Comparison of ENCODE assay signal across 25 cellular contexts in genomic region chr9:116712781-116713180, GRCh38. TPM values are rescaled to one million over a fixed set of nuclear protein-coding genes. Genes with fewer than 3 reads are reported as not detected.
DNase-seq lines count a peak whose midpoint lies in the region; ATAC-seq, FAIRE-seq and TF ChIP-seq lines count a peak whose summit lies in the region.
"Had no signal": no experiment of that assay in that cellular context is flagged by ENCODE, and none has a peak within 500 bp of the region (broad histone marks: within the 10 kb centered on the region; RNA-seq: fewer than 3 reads in every experiment).

No MANE protein-coding gene starts in this region.

- H3K27me3 ChIP-seq in hepatocyte, result no peaks in the 10 kb centered on the region
- no peaks in the 10 kb centered on the region for H3K27me3 ChIP-seq in small intestine (ENCODE audit: control insufficient read depth in 2 of 2, insufficient read depth in 2 of 2, low read length in 2 of 2)
- H3K27me3 ChIP-seq: BE2C, BLaER1 had no signal

- H2AFZ ChIP-seq in hepatocyte, result no peak overlapping the region

- intact Hi-C loops in left ventricle myocardium superior (cut with micrococcal nuclease), result no loop called here

- H3K4me1 ChIP-seq in hepatocyte (ENCODE audit: insufficient read depth) (no peaks in the 10 kb centered on the region), small intestine (ENCODE audit: control insufficient read depth in 2 of 2, insufficient read depth in 1 of 2, low read depth in 1 of 2, low read length in 1 of 2) (no peaks in the 10 kb centered on the region)
- H3K4me1 ChIP-seq: A549, Caco-2 had no signal

- no peaks in the 10 kb centered on the region for H3K9me2 ChIP-seq in hepatocyte (replicated peaks; ENCODE audit: insufficient read depth)

- no peaks in the 10 kb centered on the region for H4K20me1 ChIP-seq in hepatocyte (ENCODE audit: insufficient read depth, poor library complexity, severe bottlenecking)
- H4K20me1 ChIP-seq: BLaER1 had no signal

- H3K4me2 ChIP-seq in hepatocyte, result no peak overlapping the region
- H3K4me2 ChIP-seq: A549; BLaER1; BLaER1 treated with 17β-estradiol and CSF1 and Interleukin-3, amounts not matched to agents 10 nM and 100 nM had no signal

- H3K9me3 ChIP-seq in hepatocyte (ENCODE audit: low read depth), result no peaks in the 10 kb centered on the region
- no peaks in the 10 kb centered on the region for H3K9me3 ChIP-seq in small intestine (ENCODE audit: control insufficient read depth, low read depth)
- H3K9me3 ChIP-seq: A549; BE2C; BLaER1; BLaER1 treated with 17β-estradiol and CSF1 and Interleukin-3, amounts not matched to agents 10 nM and 100 nM; Caco-2 had no signal

- FAIRE-seq in small intestine (lab: Jason Lieb, UNC), result no peak
- FAIRE-seq: A204.1, A549, D721Med had no signal

- DNase-seq in hepatocyte (ENCODE audit: low spot score), result peak; percentile 19
- peak; percentile 69 for DNase-seq in small intestine
- DNase-seq in activated CD4-positive, alpha-beta T cell treated with anti-CD3 and anti-CD28 coated beads for 48 hours, result no peak
- no peak for DNase-seq in left ventricle myocardium superior
- DNase-seq: 8988T; ACHN; AML-193; Caco-2; Calu3; CD4-positive, alpha-beta memory T cell; CD4-positive, alpha-beta T cell; CD4-positive, CD25-positive, alpha-beta regulatory T cell; CD8-positive, alpha-beta memory T cell; CD8-positive, alpha-beta T cell; DMS 273 treated with DMSO at 0.1 percent for 48 hours; DND-41; EL had no signal

- H3K27ac ChIP-seq in hepatocyte (no peak overlapping the region), small intestine (ENCODE audit: low read depth in 1 of 2, low read length in 1 of 2) (no peak overlapping the region)
- H3K27ac ChIP-seq: 22Rv1; A549; BLaER1; BLaER1 treated with 17β-estradiol and CSF1 and Interleukin-3, amounts not matched to agents 10 nM and 100 nM; C4-2B had no signal

- WGBS in hepatocyte (ENCODE audit: low lambda C conversion rate, missing lambda C conversion rate), result 87% methylated on average over 3 of the region's 3 CpGs
- WGBS in small intestine, 3 donors, result 55 to 69% (median 60%) methylated on average over 3 of the region's 3 CpGs

- TF ChIP-seq CTCF in hepatocyte (IDR thresholded peaks at IDR 0.05; ENCODE audit: poor library complexity), result no peak

- H3K36me3 ChIP-seq in hepatocyte (replicated peaks; ENCODE audit: insufficient read depth, low read depth), result no peaks in the 10 kb centered on the region
- H3K36me3 ChIP-seq in small intestine (ENCODE audit: control insufficient read depth in 2 of 2, insufficient read depth in 2 of 2, low read length in 2 of 2), result no peaks in the 10 kb centered on the region
- H3K36me3 ChIP-seq: BLaER1; BLaER1 treated with 17β-estradiol and CSF1 and Interleukin-3, amounts not matched to agents 10 nM and 100 nM had no signal

- no peaks in the 10 kb centered on the region for H3K79me2 ChIP-seq in hepatocyte

- H3K4me3 ChIP-seq in hepatocyte (no peak overlapping the region), small intestine (ENCODE audit: low read depth in 1 of 2, low read length in 2 of 2) (no peak overlapping the region)
- H3K4me3 ChIP-seq: A549; BLaER1; BLaER1 treated with 17β-estradiol and CSF1 and Interleukin-3, amounts not matched to agents 10 nM and 100 nM had no signal

- ATAC-seq in left ventricle myocardium superior, result no peak
- ATAC-seq: A549; CD8-positive, alpha-beta T cell had no signal

RNA-seq across cellular contexts. Expression of gene TRIM32, which starts 25.7 kb away (rescaled TPM):
- total RNA-seq in hepatocyte (24.1 and 30.8 TPM in 2 replicates), left ventricle myocardium superior (18.0 TPM)
- polyA plus RNA-seq in hepatocyte (14.2 and 21.0 TPM in 2 replicates), small intestine (1 to 10 TPM; 3.8 to 8.9 (median 5.1) TPM)

Comparison
In these comparisons a context has a peak if more than half of its experiments do, and no peak if none do; other contexts are left out.
1. DNase-seq: peak in hepatocyte (single experiment) and small intestine (single experiment); none in activated CD4-positive, alpha-beta T cell treated with anti-CD3 and anti-CD28 coated beads for 48 hours (single experiment) and left ventricle myocardium superior (single experiment).